In the genomic region with DNA sequence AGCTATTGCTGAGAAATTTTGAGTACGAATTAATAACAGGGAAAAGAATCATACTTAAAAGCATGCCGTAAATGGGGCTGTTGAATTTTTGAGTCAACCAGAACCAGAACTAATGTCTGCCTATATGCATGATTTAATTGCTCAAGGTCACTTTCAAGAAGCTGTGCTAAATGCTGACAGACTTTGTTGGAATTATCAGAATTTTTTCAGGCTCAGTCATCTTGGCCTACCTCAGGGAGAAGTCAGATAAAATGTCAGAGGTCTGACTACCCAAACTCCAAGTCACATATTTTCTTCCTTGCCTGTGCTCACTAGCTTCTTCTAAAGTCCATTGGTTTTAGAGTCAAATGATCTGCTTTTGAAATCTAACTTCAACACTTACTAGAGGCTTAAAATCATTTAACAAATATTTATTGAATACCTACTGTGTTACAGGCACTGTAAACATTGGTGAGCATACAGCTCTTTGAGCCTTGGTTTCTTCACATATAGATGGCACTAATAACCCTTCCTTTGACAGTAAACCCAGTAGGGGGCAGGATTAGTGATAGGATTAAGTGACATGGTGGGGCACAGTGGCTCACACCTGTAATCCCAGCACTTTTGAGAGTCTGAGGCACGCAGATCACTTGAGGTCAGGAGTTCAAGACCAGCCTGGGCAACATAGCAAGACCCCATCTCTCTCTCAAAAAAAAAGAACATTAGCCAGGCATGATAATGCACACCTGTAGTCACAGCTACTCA, we compare ENCODE assay signal across 12 cellular contexts.
DNase-seq lines count a peak whose midpoint lies in the region; ATAC-seq and TF ChIP-seq lines count a peak whose summit lies in the region.
"Had no signal": no experiment of that assay in that cellular context is flagged by ENCODE, and none has a peak within 500 bp of the region (broad histone marks: within the 10 kb centered on the region; RNA-seq: fewer than 3 reads in every experiment).

No MANE protein-coding gene starts in this region.

- H3K4me1 ChIP-seq in endodermal cell (ENCODE audit: control insufficient read depth, insufficient read depth, low read length) = peaks cover 22% of the 10 kb centered on the region
- H3K4me1 ChIP-seq: psoas muscle had no signal

- H3K36me3 Mint-ChIP-seq in endodermal cell (ENCODE audit: low read depth) (no peaks in the 10 kb centered on the region), nephron (ENCODE audit: low read depth) (peaks cover 6% of the 10 kb centered on the region)
- no peaks in the 10 kb centered on the region for H3K36me3 Mint-ChIP-seq in naive thymus-derived CD8-positive, alpha-beta T cell

- DNase-seq in Daoy (ENCODE audit: low read depth) (peak; percentile 57), NCI-H146 (lab: John Stamatoyannopoulos, UW) (peak; percentile 63), endodermal cell (peak; percentile 52), NCI-H2029 treated with DMSO at 0.1 percent for 48 hours (lab: John Stamatoyannopoulos, UW) (no peak)
- DNase-seq in naive thymus-derived CD8-positive, alpha-beta T cell = no peak
- DNase-seq: activated CD4-positive, alpha-beta T cell treated with anti-CD3 and anti-CD28 coated beads, Interleukin-2, amount 10 ng/mL, durations not matched to agents 7 days and 5 days; activated effector memory CD4-positive, alpha-beta T cell treated with Interleukin-2 at 50 U/mL for 16 hours; NCI-H524 treated with DMSO at 0.1 percent for 48 hours; psoas muscle had no signal

- peak overlapping the region; percentile 0 for H3K27ac ChIP-seq in endodermal cell (ENCODE audit: low read depth, low read length)
- H3K27ac ChIP-seq: psoas muscle had no signal

- peak overlapping the region; percentile 94 for H3K27ac Mint-ChIP-seq in endodermal cell
- peak overlapping the region; percentile 39 to 85 (median 72) for H3K27ac Mint-ChIP-seq in nephron
- no peak overlapping the region for H3K27ac Mint-ChIP-seq in naive thymus-derived CD8-positive, alpha-beta T cell
- H3K27ac Mint-ChIP-seq: activated CD4-positive, alpha-beta T cell treated with anti-CD3 and anti-CD28 coated beads, Interleukin-2, amount 10 ng/mL, durations not matched to agents 7 days and 5 days had no signal

- ATAC-seq in GM18873 (IDR thresholded peaks at IDR 0.05; ENCODE audit: low FRiP score, unreplicated experiment) (no peak), HG03457 (IDR thresholded peaks at IDR 0.05; ENCODE audit: unreplicated experiment) (no peak)
- ATAC-seq in naive thymus-derived CD8-positive, alpha-beta T cell = no peak

- peak overlapping the region; percentile 50 for H3K9ac ChIP-seq in endodermal cell (ENCODE audit: extremely low read depth, low read length, poor library complexity, severe bottlenecking)

- H3K36me3 ChIP-seq in endodermal cell (ENCODE audit: control insufficient read depth, insufficient read depth, low read length) = no peaks in the 10 kb centered on the region

- H3K27me3 ChIP-seq in endodermal cell (ENCODE audit: control insufficient read depth, insufficient read depth, low read length, poor library complexity, severe bottlenecking) = no peaks in the 10 kb centered on the region

- H3K27me3 Mint-ChIP-seq in endodermal cell (ENCODE audit: insufficient read depth) (no peaks in the 10 kb centered on the region), nephron (ENCODE audit: low read depth) (peaks cover 3% of the 10 kb centered on the region)
- H3K27me3 Mint-ChIP-seq in naive thymus-derived CD8-positive, alpha-beta T cell = peaks cover 10 to 20% (median 17%) of the 10 kb centered on the region in 5 donors

- H3K4me1 Mint-ChIP-seq in endodermal cell = peaks cover 65% of the 10 kb centered on the region
- H3K4me1 Mint-ChIP-seq in nephron = peaks cover 38% of the 10 kb centered on the region
- peaks cover 4 to 7% (median 5%) of the 10 kb centered on the region in 4 donors for H3K4me1 Mint-ChIP-seq in naive thymus-derived CD8-positive, alpha-beta T cell

- peaks cover 9% of the 10 kb centered on the region for H3K9me3 ChIP-seq in endodermal cell (ENCODE audit: control insufficient read depth, low read length)
- H3K9me3 ChIP-seq: psoas muscle had no signal

- POLR2A ChIA-PET in naive thymus-derived CD8-positive, alpha-beta T cell (lab: Charles Lee) = no interaction called here

- H3K4me3 ChIP-seq in endodermal cell (ENCODE audit: low read length) = peak overlapping the region; percentile 39
- H3K4me3 ChIP-seq: psoas muscle had no signal

- no peak overlapping the region for H3K4me3 Mint-ChIP-seq in endodermal cell
- H3K4me3 Mint-ChIP-seq in nephron = no peak overlapping the region
- no peak overlapping the region for H3K4me3 Mint-ChIP-seq in naive thymus-derived CD8-positive, alpha-beta T cell
- H3K4me3 Mint-ChIP-seq: activated CD4-positive, alpha-beta T cell treated with anti-CD3 and anti-CD28 coated beads, Interleukin-2, amount 10 ng/mL, durations not matched to agents 7 days and 5 days had no signal

- TF ChIP-seq CTCF in endodermal cell (conservative IDR thresholded peaks at IDR 0.05) (peak; percentile 52), nephron (IDR thresholded peaks at IDR 0.05; ENCODE audit: unreplicated experiment in 3 of 3) (no peak)

- H3K9me3 Mint-ChIP-seq in endodermal cell = peaks cover 5% of the 10 kb centered on the region
- peaks cover 5% of the 10 kb centered on the region for H3K9me3 Mint-ChIP-seq in nephron
- H3K9me3 Mint-ChIP-seq in naive thymus-derived CD8-positive, alpha-beta T cell = no peaks in the 10 kb centered on the region
- H3K9me3 Mint-ChIP-seq: activated CD4-positive, alpha-beta T cell treated with anti-CD3 and anti-CD28 coated beads, Interleukin-2, amount 10 ng/mL, durations not matched to agents 7 days and 5 days had no signal

- WGBS in endodermal cell (ENCODE audit: insufficient coverage in 1 of 2, insufficient read length in 1 of 2), 2 experiments = 60 to 61% methylated on average over 2 to 3 of the region's 3 CpGs

Comparison
In these comparisons a context has a peak if more than half of its experiments do, and no peak if none do; other contexts are left out.
1. DNase-seq: peak in Daoy (single experiment), NCI-H146 (single experiment) and endodermal cell (single experiment); none in NCI-H2029 treated with DMSO at 0.1 percent for 48 hours (single experiment) and naive thymus-derived CD8-positive, alpha-beta T cell (0 of 10).
2. H3K27ac Mint-ChIP-seq: peak in endodermal cell (single experiment) and nephron (3 of 3); none in naive thymus-derived CD8-positive, alpha-beta T cell (0 of 10).